ENCODE assay signal across 34 cellular contexts in genomic region chrX:145856181-145856580, GRCh38. TPM values are rescaled to one million over a fixed set of nuclear protein-coding genes. Genes with fewer than 3 reads are reported as not detected.
"Had no signal": no experiment of that assay in that cellular context is flagged by ENCODE, and none has a peak within 500 bp of the region (broad histone marks: within the 10 kb centered on the region; RNA-seq: fewer than 3 reads in every experiment).

No MANE protein-coding gene starts in this region.

- H3K4me1 ChIP-seq: adrenal gland, breast epithelium, colonic mucosa, esophagus muscularis mucosa had no signal

- FAIRE-seq: frontal cortex had no signal

- ATAC-seq: activated CD4-positive, CD25-positive, alpha-beta regulatory T cell treated with anti-CD3 and anti-CD28 coated beads, Interleukin-2, amount 50 U/mL, for 24 hours; activated CD8-positive, alpha-beta T cell treated with anti-CD3 and anti-CD28 coated beads for 36 hours; activated naive CD8-positive, alpha-beta T cell treated with anti-CD3 and anti-CD28 coated beads, Interleukin-2, amount 50 U/mL, for 24 hours; T-helper 17 cell had no signal

- DNase-seq: activated B cell treated with CpG ODN at 0.5 μM for 24 hours; activated CD4-positive, alpha-beta T cell treated with anti-CD3 and anti-CD28 coated beads for 48 hours; activated CD4-positive, alpha-beta T cell treated with anti-CD3 and anti-CD28 coated beads, Interleukin-2, amount 50 U/mL, for 1 hour; activated CD4-positive, alpha-beta T cell treated with anti-CD3 and anti-CD28 coated beads, Interleukin-2, amount 50 U/mL, for 48 hours; activated CD8-positive, alpha-beta memory T cell treated with anti-CD3 and anti-CD28 coated beads for 24 hours; activated CD8-positive, alpha-beta T cell treated with anti-CD3 and anti-CD28 coated beads for 36 hours; activated effector memory CD4-positive, alpha-beta T cell treated with anti-CD3 and anti-CD28 coated beads, Interleukin-2, amount 50 U/mL, for 16 hours; activated naive CD4-positive, alpha-beta T cell treated with anti-CD3 and anti-CD28 coated beads for 36 hours; activated naive CD8-positive, alpha-beta T cell treated with anti-CD3 and anti-CD28 coated beads for 36 hours; activated naive CD8-positive, alpha-beta T cell treated with anti-CD3 and anti-CD28 coated beads, Interleukin-2, amount 50 U/mL, for 24 hours; activated T-cell treated with anti-CD3 and anti-CD28 coated beads, Interleukin-2, amount 50 U/mL, for 48 hours; adrenal gland; amygdala; aorta; central memory CD4-positive, alpha-beta T cell; cerebellar nuclear complex; colonic mucosa; effector memory CD4-positive, alpha-beta T cell; endodermal cell; erythroblast; head of caudate nucleus; T-helper 1 cell; T-helper 17 cell; T1000; WERI-Rb-1 had no signal

- H3K36me3 ChIP-seq: adrenal gland, breast epithelium, cardiac muscle cell, colonic mucosa, esophagus muscularis mucosa, WERI-Rb-1 had no signal

- H3K27ac ChIP-seq: adrenal gland, breast epithelium, cardiac muscle cell, colonic mucosa, esophagus muscularis mucosa, WERI-Rb-1 had no signal

- H3K4me3 ChIP-seq: adrenal gland, breast epithelium, cardiac muscle cell, colonic mucosa, esophagus muscularis mucosa had no signal

- H3K9me3 ChIP-seq: adrenal gland, breast epithelium, colonic mucosa, esophagus muscularis mucosa had no signal

- H3K27me3 ChIP-seq: adrenal gland, breast epithelium, cardiac muscle cell, colonic mucosa, esophagus muscularis mucosa had no signal

RNA-seq across cellular contexts. Expression of gene SLITRK2, which starts 38.6 kb away (rescaled TPM):
- total RNA-seq: activated B cell treated with CpG ODN at 0.5 μM for 24 hours; activated CD8-positive, alpha-beta T cell treated with anti-CD3 and anti-CD28 coated beads for 36 hours; activated naive CD4-positive, alpha-beta T cell treated with anti-CD3 and anti-CD28 coated beads for 36 hours; activated naive CD8-positive, alpha-beta T cell treated with anti-CD3 and anti-CD28 coated beads for 36 hours; activated T-helper 1 cell treated with anti-CD3 and anti-CD28 coated beads, Interleukin-12 subunit alpha, Interleukin-12 subunit beta, Interleukin-2, Interleukin-4 antibody, amounts not matched to agents 30 ng/mL and 10 ng/mL and 1 ng/mL, durations not matched to agents 14 hours and 24 hours and 36 hours; activated T-helper 2 cell treated with anti-CD3 and anti-CD28 coated beads, Interferon-gamma antibody, Interleukin-2, Interleukin-4, amounts not matched to agents 10 μg/mL and 5 μg/mL and 100 μg/mL, durations not matched to agents 14 hours and 24 hours and 36 hours; dermis microvascular lymphatic vessel endothelial cell; fibroblast of villous mesenchyme; T-helper 17 cell had no signal
- polyA plus RNA-seq: cardiac muscle cell had no signal
